ENCODE assay signal across 15 cellular contexts in genomic region chr11:38019072-38019775, GRCh38.
DNase-seq lines count a peak whose midpoint lies in the region; ATAC-seq, FAIRE-seq and TF ChIP-seq lines count a peak whose summit lies in the region.
"Had no signal": no experiment of that assay in that cellular context is flagged by ENCODE, and none has a peak within 500 bp of the region (broad histone marks: within the 10 kb centered on the region; RNA-seq: fewer than 3 reads in every experiment).

No MANE protein-coding gene starts in this region.

- no peak overlapping the region for H3K18ac ChIP-seq in mesendoderm (ENCODE audit: low read length)

- no peak overlapping the region for H2BK15ac ChIP-seq in mesendoderm (replicated peaks; ENCODE audit: low read depth)

- no peak overlapping the region for H3K4ac ChIP-seq in mesendoderm (ENCODE audit: low read depth, low read length)

- no peak overlapping the region for H3K23ac ChIP-seq in mesendoderm (ENCODE audit: low read length)

- no peak overlapping the region for H4K8ac ChIP-seq in mesendoderm (ENCODE audit: low read depth, low read length)

- H3K27me3 ChIP-seq in H7 (ENCODE audit: control insufficient read depth, insufficient read depth, low read length) (no peaks in the 10 kb centered on the region), OCI-LY1 (ENCODE audit: insufficient read depth, low read length) (no peaks in the 10 kb centered on the region), bronchial epithelial cell (ENCODE audit: control insufficient read depth, insufficient read depth, low read length) (no peaks in the 10 kb centered on the region), mesendoderm (ENCODE audit: insufficient read depth, low read length, poor library complexity) (no peaks in the 10 kb centered on the region)
- H3K27me3 ChIP-seq: heart left ventricle, ovary, thyroid gland had no signal

- no peak overlapping the region for H2BK5ac ChIP-seq in mesendoderm (ENCODE audit: low read length)

- H3K9me3 ChIP-seq in OCI-LY1 (ENCODE audit: low read length): no peaks in the 10 kb centered on the region
- H3K9me3 ChIP-seq: ovary, thyroid gland had no signal

- H4K20me1 ChIP-seq in OCI-LY1 (ENCODE audit: insufficient read depth, low read length): no peaks in the 10 kb centered on the region

- H3K36me3 ChIP-seq in H7 (replicated peaks; ENCODE audit: control insufficient read depth, insufficient read depth, low read length) (no peaks in the 10 kb centered on the region), OCI-LY1 (ENCODE audit: insufficient read depth, low read length) (no peaks in the 10 kb centered on the region), bronchial epithelial cell (ENCODE audit: control insufficient read depth, insufficient read depth, low read length) (no peaks in the 10 kb centered on the region), mesendoderm (ENCODE audit: control insufficient read depth, insufficient read depth, low read length) (no peaks in the 10 kb centered on the region)
- H3K36me3 ChIP-seq: heart left ventricle, ovary, thyroid gland had no signal

- H3K4me3 ChIP-seq in H7 (ENCODE audit: insufficient read depth, low read depth, low read length): no peak overlapping the region
- no peak overlapping the region for H3K4me3 ChIP-seq in OCI-LY1 (ENCODE audit: low read depth, low read length, poor library complexity, severe bottlenecking)
- H3K4me3 ChIP-seq in bronchial epithelial cell (ENCODE audit: low read depth, low read length): no peak overlapping the region
- H3K4me3 ChIP-seq in mesendoderm (ENCODE audit: low read length): no peak overlapping the region
- H3K4me3 ChIP-seq: heart left ventricle, ovary, thyroid gland had no signal

- no CpG with 5 or more reads among the region's 5 CpGs for WGBS in mesendoderm (ENCODE audit: extremely low coverage, insufficient coverage, low lambda C conversion rate)

- no peak overlapping the region for H2BK120ac ChIP-seq in mesendoderm (ENCODE audit: low read depth, low read length)

- H4K5ac ChIP-seq in mesendoderm (ENCODE audit: low read length): no peak overlapping the region

- H2AK5ac ChIP-seq in mesendoderm (ENCODE audit: low read length): peak overlapping the region; percentile 74

- H3K9ac ChIP-seq in OCI-LY1 (ENCODE audit: low read length) (no peak overlapping the region), mesendoderm (ENCODE audit: low read length) (no peak overlapping the region)

- H3K79me1 ChIP-seq in mesendoderm (ENCODE audit: low read length): no peaks in the 10 kb centered on the region

- H3K4me1 ChIP-seq in OCI-LY1 (ENCODE audit: insufficient read depth, low read length, severe bottlenecking) (no peaks in the 10 kb centered on the region), mesendoderm (ENCODE audit: control insufficient read depth, low read depth, low read length) (no peaks in the 10 kb centered on the region)
- H3K4me1 ChIP-seq: thyroid gland had no signal

- H2AFZ ChIP-seq in OCI-LY1 (ENCODE audit: low read length): no peak overlapping the region

- H3K79me2 ChIP-seq in OCI-LY1 (ENCODE audit: insufficient read depth, low read length) (no peaks in the 10 kb centered on the region), mesendoderm (ENCODE audit: control insufficient read depth, insufficient read depth, low read length) (no peaks in the 10 kb centered on the region)

- no peak overlapping the region for H3K4me2 ChIP-seq in OCI-LY1 (ENCODE audit: low read length)
- H3K4me2 ChIP-seq in mesendoderm (ENCODE audit: low read length): no peak overlapping the region

- ATAC-seq in GM19395 (IDR thresholded peaks at IDR 0.05; ENCODE audit: unreplicated experiment): no peak
- ATAC-seq: activated CD8-positive, alpha-beta memory T cell treated with anti-CD3 and anti-CD28 coated beads, Interleukin-2, amount 10 ng/mL, durations not matched to agents 7 days and 5 days; HCT116 had no signal

- TF ChIP-seq CTCF in OCI-LY1 (IDR thresholded peaks at IDR 0.05; ENCODE audit: low read length): peak; percentile 20; the same call in 1 of the 2 replicates
- peak; percentile 35 for TF ChIP-seq CTCF in bronchial epithelial cell (IDR thresholded peaks at IDR 0.05; ENCODE audit: insufficient read depth, low read length, severe bottlenecking)

- peak; percentile 72 for FAIRE-seq in bronchial epithelial cell (lab: Jason Lieb, UNC)

- no peaks in the 10 kb centered on the region for H3F3A ChIP-seq in OCI-LY1 (ENCODE audit: insufficient read depth, low read length)

- H3K27ac ChIP-seq in OCI-LY1 (ENCODE audit: low read depth, low read length, poor library complexity, severe bottlenecking) (no peak overlapping the region), mesendoderm (ENCODE audit: low read depth, low read length) (no peak overlapping the region), caudate nucleus (ENCODE audit: low read depth, low read length) (no peak overlapping the region)
- H3K27ac ChIP-seq: heart left ventricle, ovary, thyroid gland had no signal

- DNase-seq in H7: peak; percentile 14
- DNase-seq in bronchial epithelial cell (ENCODE audit: low read depth): peak; percentile 94
- DNase-seq in mesendoderm: peak; percentile 61
- DNase-seq in anterior cingulate cortex (lab: John Stamatoyannopoulos, UW): no peak
- DNase-seq in caudate nucleus (lab: John Stamatoyannopoulos, UW): no peak
- DNase-seq in NCI-H1105 (lab: John Stamatoyannopoulos, UW): no peak
- DNase-seq: activated CD8-positive, alpha-beta memory T cell treated with anti-CD3 and anti-CD28 coated beads, Interleukin-2, amount 10 ng/mL, durations not matched to agents 7 days and 5 days; effector CD8-positive, alpha-beta T cell; heart left ventricle; NCI-H2107; ovary; thyroid gland had no signal

- no peaks in the 10 kb centered on the region for H3K9me2 ChIP-seq in OCI-LY1 (ENCODE audit: low read depth, low read length)

- no peak overlapping the region for H3K56ac ChIP-seq in mesendoderm (ENCODE audit: low read length)

Comparison
In these comparisons a context has a peak if more than half of its experiments do, and no peak if none do; other contexts are left out.
1. DNase-seq: peak in H7 (single experiment), bronchial epithelial cell (single experiment) and mesendoderm (single experiment); none in anterior cingulate cortex (0 of 58), caudate nucleus (0 of 61) and NCI-H1105 (single experiment).